24 cellular contexts compared by ENCODE assay signal in the genomic region with DNA sequence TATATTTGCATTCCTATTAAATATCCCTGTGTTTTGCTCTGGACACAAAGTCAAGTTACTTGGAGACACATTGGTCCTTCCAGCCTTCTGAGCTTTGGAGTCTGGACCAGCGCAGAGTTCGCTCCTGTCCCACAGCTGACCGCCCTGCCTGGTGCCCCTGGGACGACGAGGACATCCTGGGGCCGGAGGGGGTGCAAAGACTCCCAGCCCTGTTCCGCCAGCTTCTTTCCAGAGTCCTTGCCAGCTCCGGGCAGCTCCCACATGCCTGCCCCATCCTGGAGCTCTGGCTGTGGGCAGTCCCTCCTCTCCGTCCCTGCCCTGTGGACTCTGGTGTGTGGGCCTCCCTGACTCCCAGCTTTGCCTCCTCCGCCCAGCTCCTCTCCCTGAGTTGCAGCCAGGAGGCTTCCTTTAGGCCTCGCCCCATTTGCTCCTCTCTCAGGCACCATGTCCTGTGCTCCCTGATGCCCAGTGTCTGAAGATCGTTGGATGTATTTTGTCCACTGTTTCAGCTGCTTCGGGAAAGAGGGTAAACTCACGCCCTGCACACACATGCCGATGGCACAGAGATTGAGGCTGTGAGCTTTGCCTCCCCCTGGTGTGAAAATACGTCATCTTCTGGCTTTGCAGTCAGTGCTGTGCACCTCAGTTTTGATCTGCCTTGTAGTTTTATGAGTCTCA. TPM values are rescaled to one million over a fixed set of nuclear protein-coding genes. Genes with fewer than 3 reads are reported as not detected.
A peak's percentile ranks its signal among the peaks of the same experiment; 100 is the strongest.
DNase-seq lines count a peak whose midpoint lies in the region; ATAC-seq, FAIRE-seq and TF ChIP-seq lines count a peak whose summit lies in the region.
"Had no signal": no experiment of that assay in that cellular context is flagged by ENCODE, and none has a peak within 500 bp of the region (broad histone marks: within the 10 kb centered on the region; RNA-seq: fewer than 3 reads in every experiment).

No MANE protein-coding gene starts in this region.

- no peak overlapping the region for H4K91ac ChIP-seq in neuronal stem cell (ENCODE audit: low read depth, low read length, poor library complexity)

- no peaks in the 10 kb centered on the region for H3K4me1 ChIP-seq in HEK293 (ENCODE audit: control insufficient read depth, insufficient read depth, low read length)
- peaks cover 29 to 58% of the 10 kb centered on the region in 2 experiments; a peak in 4 of 5 replicates for H3K4me1 ChIP-seq in K562 (replicated peaks in 1 of 2; ENCODE audit: control insufficient read depth in 2 of 2, insufficient read depth in 2 of 2, low read length in 2 of 2)
- H3K4me1 ChIP-seq in neuronal stem cell (ENCODE audit: control insufficient read depth in 2 of 2, insufficient read depth in 1 of 2, low read depth in 1 of 2, low read length in 2 of 2), result peaks cover 3 to 6% of the 10 kb centered on the region in 2 donors
- peaks cover 10% of the 10 kb centered on the region for H3K4me1 ChIP-seq in upper lobe of right lung
- H3K4me1 ChIP-seq: Caco-2 had no signal

- POLR2A ChIA-PET in activated CD8-positive, alpha-beta T cell treated with anti-CD3 and anti-CD28 coated beads, Interleukin-2, amount 10 ng/mL, durations not matched to agents 7 days and 5 days (lab: Charles Lee), result no interaction called here
- POLR2A ChIA-PET in activated CD8-positive, alpha-beta T cell treated with anti-CD3 and anti-CD28 coated beads for 36 hours (lab: Charles Lee), result no interaction called here
- POLR2A ChIA-PET in HEK293 (lab: Yijun Ruan, JAX) (no interaction called here), K562 (lab: Yijun Ruan, JAX) (interaction anchor here (1.5 to 2.4 kb wide), 2 partner anchors 10 to 11 kb away, joined by 4 to 7 read pairs; no protein-coding TSS in a partner anchor)

- no peak for TF ChIP-seq POLR2A in K562 (conservative IDR thresholded peaks at IDR 0.05)

- H4K8ac ChIP-seq in neuronal stem cell (ENCODE audit: low read depth, low read length), result no peak overlapping the region

- no peak overlapping the region for H3K4ac ChIP-seq in neuronal stem cell (ENCODE audit: low read length)

- no peaks in the 10 kb centered on the region for H3K9me3 ChIP-seq in HEK293 (ENCODE audit: control insufficient read depth, insufficient read depth, low read depth, low read length)
- H3K9me3 ChIP-seq in K562 (replicated peaks; ENCODE audit: control insufficient read depth, insufficient read depth, low read depth, low read length), result no peaks in the 10 kb centered on the region
- H3K9me3 ChIP-seq in neuronal stem cell (replicated peaks in 1 of 2; ENCODE audit: control insufficient read depth in 2 of 2, insufficient read depth in 1 of 2, low read depth in 1 of 2, low read length in 2 of 2), result peaks cover 0 to 2% of the 10 kb centered on the region in 2 donors
- no peaks in the 10 kb centered on the region for H3K9me3 ChIP-seq in upper lobe of right lung
- H3K9me3 ChIP-seq: Caco-2, gastroesophageal sphincter, mucosa of descending colon had no signal

- ATAC-seq in activated CD8-positive, alpha-beta T cell treated with anti-CD3 and anti-CD28 coated beads, Interleukin-2, amount 10 ng/mL, durations not matched to agents 7 days and 5 days, result no peak
- ATAC-seq in activated CD8-positive, alpha-beta T cell treated with anti-CD3 and anti-CD28 coated beads for 36 hours, result no peak
- ATAC-seq in K562 (no peak), upper lobe of right lung (no peak), HG03196 (IDR thresholded peaks at IDR 0.05; ENCODE audit: unreplicated experiment) (no peak)
- ATAC-seq: gastroesophageal sphincter, GM12878, left colon, mucosa of descending colon, Panc1, WTC11 had no signal

- in situ Hi-C loops in K562 (cut with MboI), result no loop called here

- no peak overlapping the region for H2BK120ac ChIP-seq in neuronal stem cell (ENCODE audit: low read depth, low read length)

- 78% methylated on average over 16 of the region's 16 CpGs for WGBS in K562 (ENCODE audit: insufficient coverage, low coverage, missing lambda C conversion rate)
- WGBS in neuronal stem cell (ENCODE audit: extremely low coverage in 2 of 2, insufficient read length in 2 of 2, insufficient replicate concordance in 1 of 2), 2 donors, result no CpG with 5 or more reads among the region's 16 CpGs

- FAIRE-seq in K562 (lab: Jason Lieb, UNC), result no peak
- FAIRE-seq: endometrium, GM12878 had no signal

- intact Hi-C loops in activated CD8-positive, alpha-beta T cell treated with anti-CD3 and anti-CD28 coated beads for 36 hours (cut with micrococcal nuclease), result no loop called here
- intact Hi-C loops in K562 (cut with micrococcal nuclease) (no loop called here), upper lobe of right lung (cut with DNase I) (no loop called here)

- H2AK5ac ChIP-seq in neuronal stem cell (ENCODE audit: low read depth, low read length), result peak overlapping the region; percentile 17

- CTCF ChIA-PET in activated CD8-positive, alpha-beta T cell treated with anti-CD3 and anti-CD28 coated beads, Interleukin-2, amount 10 ng/mL, durations not matched to agents 7 days and 5 days (lab: Charles Lee), result interaction anchor here (2.1 kb wide), 1 partner anchor 17 kb away, joined by 9 read pairs; no protein-coding TSS in a partner anchor
- CTCF ChIA-PET in activated CD8-positive, alpha-beta T cell treated with anti-CD3 and anti-CD28 coated beads for 36 hours (lab: Charles Lee), result interaction anchor here (0.7 to 2.6 kb wide), 2 partner anchors 16 to 98 kb away, joined by 4 to 11 read pairs; no protein-coding TSS in a partner anchor
- CTCF ChIA-PET in HEK293 (lab: Yijun Ruan, JAX), result interaction anchor here (0.7 to 1.4 kb wide), 3 partner anchors 16 to 98 kb away, joined by 3 to 6 read pairs (median 3); no protein-coding TSS in a partner anchor
- CTCF ChIA-PET in K562 (lab: Yijun Ruan, JAX; ENCODE audit: low intra/inter-chr PET ratio), result no interaction called here

- H3K79me1 ChIP-seq in neuronal stem cell (ENCODE audit: low read depth, low read length), result no peaks in the 10 kb centered on the region

- no peak overlapping the region for H3K4me3 ChIP-seq in HEK293 (ENCODE audit: low read depth, low read length)
- no peak overlapping the region for H3K4me3 ChIP-seq in K562
- no peak overlapping the region for H3K4me3 ChIP-seq in neuronal stem cell (ENCODE audit: low read length in 2 of 2)
- H3K4me3 ChIP-seq in upper lobe of right lung, result no peak overlapping the region
- H3K4me3 ChIP-seq: gastroesophageal sphincter, GM12878, mucosa of descending colon, skin epidermis had no signal

- H3K36me3 ChIP-seq in HEK293 (ENCODE audit: control insufficient read depth in 2 of 2, insufficient read depth in 1 of 2, low read length in 2 of 2) (no peaks in the 10 kb centered on the region), K562 (ENCODE audit: control insufficient read depth, insufficient read depth, low read length) (no peaks in the 10 kb centered on the region), neuronal stem cell (replicated peaks in 1 of 2; ENCODE audit: control insufficient read depth in 2 of 2, insufficient read depth in 2 of 2, low read length in 2 of 2) (no peaks in the 10 kb centered on the region), upper lobe of right lung (no peaks in the 10 kb centered on the region)
- H3K36me3 ChIP-seq: gastroesophageal sphincter had no signal

- H2AFZ ChIP-seq in K562 (ENCODE audit: low read depth, low read length) (no peak overlapping the region), neuronal stem cell (ENCODE audit: low read length) (no peak overlapping the region)

- H3K4me2 ChIP-seq in K562 (ENCODE audit: insufficient read depth, low read length) (no peak overlapping the region), neuronal stem cell (ENCODE audit: insufficient read depth, low read length, poor library complexity, severe bottlenecking) (no peak overlapping the region)

- no peak overlapping the region for H3K23ac ChIP-seq in neuronal stem cell (ENCODE audit: low read depth, low read length, poor library complexity)

- DNase-seq in activated CD8-positive, alpha-beta T cell treated with anti-CD3 and anti-CD28 coated beads, Interleukin-2, amount 10 ng/mL, durations not matched to agents 7 days and 5 days, result no peak
- no peak for DNase-seq in activated CD8-positive, alpha-beta T cell treated with anti-CD3 and anti-CD28 coated beads for 36 hours
- DNase-seq in K562 (ENCODE audit: extremely low read depth in 1 of 4, low spot score in 3 of 4) (no peak), neuronal stem cell (ENCODE audit: low spot score) (no peak), SW 1271 (lab: John Stamatoyannopoulos, UW) (no peak), upper lobe of right lung (no peak)
- DNase-seq: activated gamma-delta T cell; aorta; Caco-2; cerebellar nuclear complex; GDM1; left colon; mucosa of descending colon; NCI-H2029 treated with DMSO at 0.1 percent for 48 hours; NCI-H524 treated with DMSO at 0.1 percent for 48 hours; stimulated activated CD4-positive, alpha-beta T cell treated with anti-CD3 and anti-CD28 coated beads, Interleukin-4, amount 100 ng/mL, for 24 hours had no signal

- H3K36me3 Mint-ChIP-seq in activated CD8-positive, alpha-beta T cell treated with anti-CD3 and anti-CD28 coated beads, Interleukin-2, amount 10 ng/mL, durations not matched to agents 7 days and 5 days (ENCODE audit: low read depth), result no peaks in the 10 kb centered on the region
- no peaks in the 10 kb centered on the region for H3K36me3 Mint-ChIP-seq in activated CD8-positive, alpha-beta T cell treated with anti-CD3 and anti-CD28 coated beads for 36 hours (ENCODE audit: low read depth)
- H3K36me3 Mint-ChIP-seq: WTC11 had no signal

- peak overlapping the region in 1 of 2 experiments; percentile 75; a peak in 1 of 4 replicates for H3K9ac ChIP-seq in K562 (ENCODE audit: insufficient read depth in 1 of 2, low read depth in 2 of 2, low read length in 2 of 2)
- H3K9ac ChIP-seq in neuronal stem cell (ENCODE audit: low read depth, low read length, poor library complexity), result no peak overlapping the region

- peaks cover 1% of the 10 kb centered on the region for H3K79me2 ChIP-seq in K562 (ENCODE audit: control insufficient read depth, insufficient read depth, low read length)

- H2BK15ac ChIP-seq in neuronal stem cell (ENCODE audit: low read length), result no peak overlapping the region

- H3K27ac ChIP-seq in HEK293 (ENCODE audit: extremely low read depth, low read depth, low read length), result no peak overlapping the region
- no peak overlapping the region for H3K27ac ChIP-seq in K562 (ENCODE audit: extremely low read depth, low read depth, low read length)
- H3K27ac ChIP-seq in neuronal stem cell (replicated peaks; ENCODE audit: low read length), result no peak overlapping the region
- no peak overlapping the region for H3K27ac ChIP-seq in upper lobe of right lung
- H3K27ac ChIP-seq: gastroesophageal sphincter had no signal

- peak in 1 of 2 experiments; percentile 43; a peak in 2 of 4 replicates for TF ChIP-seq RAD21 in K562 (CRISPR knock-in tag; conservative IDR thresholded peaks at IDR 0.05 in 1 of 2, IDR thresholded peaks at IDR 0.05 in 1 of 2)

- no peak overlapping the region for H2BK5ac ChIP-seq in neuronal stem cell (ENCODE audit: low read length)

- no peaks in the 10 kb centered on the region for H3K9me3 Mint-ChIP-seq in activated CD8-positive, alpha-beta T cell treated with anti-CD3 and anti-CD28 coated beads, Interleukin-2, amount 10 ng/mL, durations not matched to agents 7 days and 5 days (ENCODE audit: insufficient read depth)
- no peaks in the 10 kb centered on the region for H3K9me3 Mint-ChIP-seq in activated CD8-positive, alpha-beta T cell treated with anti-CD3 and anti-CD28 coated beads for 36 hours
- H3K9me3 Mint-ChIP-seq: WTC11 had no signal

- TF ChIP-seq EP300 in K562 (IDR thresholded peaks at IDR 0.05; ENCODE audit: low read length), result no peak

- BruUV-seq in K562 (replicated peaks; lab: Mats Ljungman, UMichigan), result no TSS peak

- no peaks in the 10 kb centered on the region for H4K20me1 ChIP-seq in K562 (replicated peaks; ENCODE audit: control insufficient read depth, insufficient read depth, low read length)

- no peak overlapping the region for H3K14ac ChIP-seq in neuronal stem cell (ENCODE audit: low read length)

- peaks cover 25% of the 10 kb centered on the region for H3K4me1 Mint-ChIP-seq in activated CD8-positive, alpha-beta T cell treated with anti-CD3 and anti-CD28 coated beads, Interleukin-2, amount 10 ng/mL, durations not matched to agents 7 days and 5 days (ENCODE audit: low read depth)
- H3K4me1 Mint-ChIP-seq in activated CD8-positive, alpha-beta T cell treated with anti-CD3 and anti-CD28 coated beads for 36 hours (ENCODE audit: low read depth), result peaks cover 13% of the 10 kb centered on the region

- H3K18ac ChIP-seq in neuronal stem cell (ENCODE audit: low read length), result no peak overlapping the region

- no peak overlapping the region for H2BK12ac ChIP-seq in neuronal stem cell (ENCODE audit: low read length)

- H3K27me3 Mint-ChIP-seq in activated CD8-positive, alpha-beta T cell treated with anti-CD3 and anti-CD28 coated beads, Interleukin-2, amount 10 ng/mL, durations not matched to agents 7 days and 5 days (ENCODE audit: low read depth), result peaks cover 9% of the 10 kb centered on the region
- no peaks in the 10 kb centered on the region for H3K27me3 Mint-ChIP-seq in activated CD8-positive, alpha-beta T cell treated with anti-CD3 and anti-CD28 coated beads for 36 hours

- peaks cover 4% of the 10 kb centered on the region for H3K9me1 ChIP-seq in K562 (ENCODE audit: control insufficient read depth, insufficient read depth, low read length)

- no peak overlapping the region for H3K4me3 Mint-ChIP-seq in activated CD8-positive, alpha-beta T cell treated with anti-CD3 and anti-CD28 coated beads, Interleukin-2, amount 10 ng/mL, durations not matched to agents 7 days and 5 days
- H3K4me3 Mint-ChIP-seq in activated CD8-positive, alpha-beta T cell treated with anti-CD3 and anti-CD28 coated beads for 36 hours, result no peak overlapping the region
- H3K4me3 Mint-ChIP-seq: WTC11 had no signal

- H3K27me3 ChIP-seq in K562 (ENCODE audit: control insufficient read depth in 2 of 2, insufficient read depth in 2 of 2, low read length in 2 of 2), result no peaks in the 10 kb centered on the region
- H3K27me3 ChIP-seq in neuronal stem cell (ENCODE audit: control insufficient read depth in 3 of 3, insufficient read depth in 3 of 3, low read depth in 1 of 3, low read length in 3 of 3), result peaks cover 0 to 2% (median 0%) of the 10 kb centered on the region in 3 experiments
- no peaks in the 10 kb centered on the region for H3K27me3 ChIP-seq in upper lobe of right lung

- H3K27ac Mint-ChIP-seq in activated CD8-positive, alpha-beta T cell treated with anti-CD3 and anti-CD28 coated beads, Interleukin-2, amount 10 ng/mL, durations not matched to agents 7 days and 5 days, result peak overlapping the region; percentile 77
- no peak overlapping the region for H3K27ac Mint-ChIP-seq in activated CD8-positive, alpha-beta T cell treated with anti-CD3 and anti-CD28 coated beads for 36 hours
- H3K27ac Mint-ChIP-seq: WTC11 had no signal

- TF ChIP-seq CTCF in activated CD8-positive, alpha-beta T cell treated with anti-CD3 and anti-CD28 coated beads for 36 hours (IDR thresholded peaks at IDR 0.05), result no peak
- TF ChIP-seq CTCF in HEK293 (tag by site-specific recombination; IDR thresholded peaks at IDR 0.05) (no peak), K562 (IDR thresholded peaks at IDR 0.05 in 2 of 3, conservative IDR thresholded peaks at IDR 0.05 in 1 of 3; ENCODE audit: insufficient read depth in 2 of 3, low read depth in 1 of 3, low read length in 3 of 3) (peak in 2 of 3 experiments; percentile 25 to 36; a peak in 3 of 6 replicates), upper lobe of right lung (IDR thresholded peaks at IDR 0.05) (no peak)

RNA-seq across cellular contexts. Expression of a gene that starts 4.9 kb away (rescaled TPM):
- total RNA-seq in activated CD8-positive, alpha-beta T cell treated with anti-CD3 and anti-CD28 coated beads, Interleukin-2, amount 10 ng/mL, durations not matched to agents 7 days and 5 days, result 10 to 100 TPM; 33.5 to 36.2 TPM
- 10 to 100 TPM; 23.9 to 25.6 TPM for total RNA-seq in activated CD8-positive, alpha-beta T cell treated with anti-CD3 and anti-CD28 coated beads for 36 hours
- total RNA-seq in K562 (2011; cell fraction: chromatin; rRNA removed; ENCODE audit: low replicate concordance), result 122 and 175 TPM in 2 replicates
- total RNA-seq in K562 (2011; cell fraction: nucleolus; rRNA removed), result 123 and 128 TPM in 2 replicates
- total RNA-seq in K562 (2011; cell fraction: nucleoplasm; rRNA removed), result 119 and 129 TPM in 2 replicates
- total RNA-seq in K562 (2014; rRNA removed), result 31.3 and 39.9 TPM in 2 replicates
- 13.3 and 14.7 TPM in 2 replicates for total RNA-seq in K562 (2014; rRNA removed; fragmentation: Illumina TruSeq; extraction: Trizol)
- 19.1 and 20.3 TPM in 2 replicates for total RNA-seq in K562 (2015; rRNA removed; fragmentation: Illumina TruSeq; extraction: Trizol)
- 39.6 and 46.1 TPM in 2 replicates for total RNA-seq in K562 (2021)
- 37.2 and 42.2 TPM in 2 replicates for polyA plus RNA-seq in K562 (2011; rRNA removed)
- 35.7 and 39.0 TPM in 2 replicates for polyA plus RNA-seq in K562 (2011; cell fraction: cytosol; rRNA removed)
- polyA plus RNA-seq in K562 (2011; cell fraction: nucleus; rRNA removed), result 197 and 242 TPM in 2 replicates
- 22.9 and 34.4 TPM in 2 replicates for polyA plus RNA-seq in K562 (2012)
- polyA plus RNA-seq in K562 (2014; fragmentation: Illumina TruSeq; extraction: Trizol), result 18.9 and 20.4 TPM in 2 replicates
- polyA plus RNA-seq in K562 (2014; fragmentation: Nextera tagmentation; extraction: Ambion mirVana), result 1 to 10 TPM; 2.6 to 4.3 TPM
- polyA plus RNA-seq in K562 (2014; rRNA removed), result 40.1 and 40.2 TPM in 2 replicates
- polyA minus RNA-seq in K562 (2011; rRNA and poly(A)+ RNA removed), result 25.9 and 30.6 TPM in 2 replicates
- polyA minus RNA-seq in K562 (2011; cell fraction: cytosol; rRNA and poly(A)+ RNA removed), result 22.7 and 34.9 TPM in 2 replicates
- polyA minus RNA-seq in K562 (2011; cell fraction: nucleus; rRNA and poly(A)+ RNA removed), result 74.0 and 79.4 TPM in 2 replicates
- polyA plus RNA-seq in neuronal stem cell (2013, experiment 1 of 2), result 40.8 TPM
- polyA plus RNA-seq in neuronal stem cell (2013, experiment 2 of 2), result 42.5 TPM
- 42.2 TPM for total RNA-seq in upper lobe of right lung

RNA-seq across cellular contexts. Expression of a gene that starts 11.8 kb away (rescaled TPM):
- total RNA-seq in activated CD8-positive, alpha-beta T cell treated with anti-CD3 and anti-CD28 coated beads, Interleukin-2, amount 10 ng/mL, durations not matched to agents 7 days and 5 days, result under 1 TPM; 0.37 to 0.89 TPM
- total RNA-seq in activated CD8-positive, alpha-beta T cell treated with anti-CD3 and anti-CD28 coated beads for 36 hours, result under 1 TPM in 1 of 2 experiments, not detected in 1; 0.23 TPM
- not detected in 2 replicates for total RNA-seq in K562 (2011; cell fraction: chromatin; rRNA removed; ENCODE audit: low replicate concordance)
- total RNA-seq in K562 (2011; cell fraction: nucleolus; rRNA removed), result 0.39 TPM in 1 of 2 replicates, not detected in the other
- total RNA-seq in K562 (2011; cell fraction: nucleoplasm; rRNA removed), result 0.61 TPM in 1 of 2 replicates, not detected in the other
- total RNA-seq in K562 (2014; rRNA removed) (not detected in 2 replicates), K562 (2014; rRNA removed; fragmentation: Illumina TruSeq; extraction: Trizol) (not detected in 2 replicates), K562 (2015; rRNA removed; fragmentation: Illumina TruSeq; extraction: Trizol) (not detected in 2 replicates), K562 (2021) (0.24 and 0.29 TPM in 2 replicates), upper lobe of right lung (32.9 TPM)
- polyA plus RNA-seq in K562 (2011; rRNA removed) (not detected in 2 replicates), K562 (2014; fragmentation: Illumina TruSeq; extraction: Trizol) (not detected in 2 replicates), K562 (2014; fragmentation: Nextera tagmentation; extraction: Ambion mirVana) (not detected), K562 (2014; rRNA removed) (0.18 and 0.41 TPM in 2 replicates)
- polyA plus RNA-seq in K562 (2011; cell fraction: cytosol; rRNA removed), result 0.03 and 0.22 TPM in 2 replicates
- polyA plus RNA-seq in K562 (2011; cell fraction: nucleus; rRNA removed), result 0.25 and 0.55 TPM in 2 replicates
- 0.21 and 0.30 TPM in 2 replicates for polyA plus RNA-seq in K562 (2012)
- polyA minus RNA-seq in K562 (2011; rRNA and poly(A)+ RNA removed), result not detected in 2 replicates
- polyA minus RNA-seq in K562 (2011; cell fraction: cytosol; rRNA and poly(A)+ RNA removed), result not detected in 2 replicates
- not detected in 2 replicates for polyA minus RNA-seq in K562 (2011; cell fraction: nucleus; rRNA and poly(A)+ RNA removed)
- 0.81 TPM for polyA plus RNA-seq in neuronal stem cell (2013, experiment 1 of 2)
- 0.57 TPM for polyA plus RNA-seq in neuronal stem cell (2013, experiment 2 of 2)

RNA-seq across cellular contexts. Expression of a gene that starts 26.4 kb away (rescaled TPM):
- 10 to 100 TPM; 11.6 to 19.3 TPM for total RNA-seq in activated CD8-positive, alpha-beta T cell treated with anti-CD3 and anti-CD28 coated beads, Interleukin-2, amount 10 ng/mL, durations not matched to agents 7 days and 5 days
- 10 to 100 TPM; 14.7 to 17.8 TPM for total RNA-seq in activated CD8-positive, alpha-beta T cell treated with anti-CD3 and anti-CD28 coated beads for 36 hours
- total RNA-seq in K562 (2011; cell fraction: chromatin; rRNA removed; ENCODE audit: low replicate concordance), result 13.3 and 32.0 TPM in 2 replicates
- total RNA-seq in K562 (2011; cell fraction: nucleolus; rRNA removed), result 19.7 and 19.9 TPM in 2 replicates
- 9.6 and 13.4 TPM in 2 replicates for total RNA-seq in K562 (2011; cell fraction: nucleoplasm; rRNA removed)
- total RNA-seq in K562 (2014; rRNA removed) (4.9 and 6.2 TPM in 2 replicates), K562 (2014; rRNA removed; fragmentation: Illumina TruSeq; extraction: Trizol) (2.6 and 3.1 TPM in 2 replicates), K562 (2015; rRNA removed; fragmentation: Illumina TruSeq; extraction: Trizol) (5.1 and 5.9 TPM in 2 replicates), K562 (2021) (9.1 and 10.0 TPM in 2 replicates), upper lobe of right lung (9.7 TPM)
- polyA plus RNA-seq in K562 (2011; rRNA removed) (3.8 and 4.1 TPM in 2 replicates), K562 (2014; fragmentation: Illumina TruSeq; extraction: Trizol) (3.4 and 5.5 TPM in 2 replicates), K562 (2014; fragmentation: Nextera tagmentation; extraction: Ambion mirVana) (1 to 10 TPM; 1.4 TPM), K562 (2014; rRNA removed) (6.0 and 6.9 TPM in 2 replicates)
- 2.8 TPM in 2 replicates for polyA plus RNA-seq in K562 (2011; cell fraction: cytosol; rRNA removed)
- 18.2 and 29.5 TPM in 2 replicates for polyA plus RNA-seq in K562 (2011; cell fraction: nucleus; rRNA removed)
- polyA plus RNA-seq in K562 (2012), result 9.3 and 13.7 TPM in 2 replicates
- polyA minus RNA-seq in K562 (2011; rRNA and poly(A)+ RNA removed), result 3.1 and 4.0 TPM in 2 replicates
- polyA minus RNA-seq in K562 (2011; cell fraction: cytosol; rRNA and poly(A)+ RNA removed), result 0.76 and 1.5 TPM in 2 replicates
- 11.0 and 13.6 TPM in 2 replicates for polyA minus RNA-seq in K562 (2011; cell fraction: nucleus; rRNA and poly(A)+ RNA removed)
- polyA plus RNA-seq in neuronal stem cell (2013, experiment 1 of 2), result 4.1 TPM
- polyA plus RNA-seq in neuronal stem cell (2013, experiment 2 of 2), result 3.9 TPM

RNA-seq across cellular contexts. Expression of a gene that starts 26.6 kb away (rescaled TPM):
- total RNA-seq in activated CD8-positive, alpha-beta T cell treated with anti-CD3 and anti-CD28 coated beads, Interleukin-2, amount 10 ng/mL, durations not matched to agents 7 days and 5 days, result 100 to 1,000 TPM; 243 to 267 TPM
- 100 to 1,000 TPM; 221 to 234 TPM for total RNA-seq in activated CD8-positive, alpha-beta T cell treated with anti-CD3 and anti-CD28 coated beads for 36 hours
- 72.8 and 88.6 TPM in 2 replicates for total RNA-seq in K562 (2011; cell fraction: chromatin; rRNA removed; ENCODE audit: low replicate concordance)
- total RNA-seq in K562 (2011; cell fraction: nucleolus; rRNA removed), result 122 and 189 TPM in 2 replicates
- total RNA-seq in K562 (2011; cell fraction: nucleoplasm; rRNA removed), result 125 and 130 TPM in 2 replicates
- total RNA-seq in K562 (2014; rRNA removed) (746 and 978 TPM in 2 replicates), K562 (2014; rRNA removed; fragmentation: Illumina TruSeq; extraction: Trizol) (839 and 887 TPM in 2 replicates), K562 (2015; rRNA removed; fragmentation: Illumina TruSeq; extraction: Trizol) (914 and 930 TPM in 2 replicates), K562 (2021) (509 and 535 TPM in 2 replicates), upper lobe of right lung (167 TPM)
- polyA plus RNA-seq in K562 (2011; rRNA removed) (573 and 595 TPM in 2 replicates), K562 (2014; fragmentation: Illumina TruSeq; extraction: Trizol) (632 and 822 TPM in 2 replicates), K562 (2014; fragmentation: Nextera tagmentation; extraction: Ambion mirVana) (1,000 to 10,000 TPM; 2,400 to 2,480 TPM), K562 (2014; rRNA removed) (987 and 1,053 TPM in 2 replicates)
- 589 and 678 TPM in 2 replicates for polyA plus RNA-seq in K562 (2011; cell fraction: cytosol; rRNA removed)
- 222 and 265 TPM in 2 replicates for polyA plus RNA-seq in K562 (2011; cell fraction: nucleus; rRNA removed)
- 689 and 2,439 TPM in 2 replicates for polyA plus RNA-seq in K562 (2012)
- 147 and 173 TPM in 2 replicates for polyA minus RNA-seq in K562 (2011; rRNA and poly(A)+ RNA removed)
- polyA minus RNA-seq in K562 (2011; cell fraction: cytosol; rRNA and poly(A)+ RNA removed), result 96.7 and 103 TPM in 2 replicates
- polyA minus RNA-seq in K562 (2011; cell fraction: nucleus; rRNA and poly(A)+ RNA removed), result 41.5 and 69.1 TPM in 2 replicates
- 966 TPM for polyA plus RNA-seq in neuronal stem cell (2013, experiment 1 of 2)
- polyA plus RNA-seq in neuronal stem cell (2013, experiment 2 of 2), result 911 TPM

Comparison
In these comparisons a context has a peak if more than half of its experiments do, and no peak if none do; other contexts are left out.
1. CTCF ChIP-seq: peak in K562 (2 of 3); none in activated CD8-positive, alpha-beta T cell treated with anti-CD3 and anti-CD28 coated beads for 36 hours (single experiment), HEK293 (single experiment) and upper lobe of right lung (single experiment).
2. RNA of a gene that starts 11.8 kb away (total RNA-seq): 32.9 TPM in upper lobe of right lung (single experiment); 0.37 to 0.89 TPM in activated CD8-positive, alpha-beta T cell treated with anti-CD3 and anti-CD28 coated beads, Interleukin-2, amount 10 ng/mL, durations not matched to agents 7 days and 5 days, 0.23 TPM in activated CD8-positive, alpha-beta T cell treated with anti-CD3 and anti-CD28 coated beads for 36 hours and 0.24 to 0.61 TPM in K562; every median in the first group is over 10 times any median in the second.